In genomic region chr1:167795810-167796740, GRCh38 we compare ENCODE assay signal across 10 cellular contexts.
DNase-seq lines count a peak whose midpoint lies in the region; ATAC-seq, FAIRE-seq and TF ChIP-seq lines count a peak whose summit lies in the region.
"Had no signal": no experiment of that assay in that cellular context is flagged by ENCODE, and none has a peak within 500 bp of the region (broad histone marks: within the 10 kb centered on the region; RNA-seq: fewer than 3 reads in every experiment).

No MANE protein-coding gene starts in this region.

- H3K4me2 ChIP-seq in GM23248 (ENCODE audit: unreplicated experiment) (peak overlapping the region; percentile 61), astrocyte (ENCODE audit: low read length) (no peak overlapping the region), skeletal muscle satellite cell (ENCODE audit: low read length) (peak overlapping the region; percentile 49)

- FAIRE-seq in astrocyte (lab: Jason Lieb, UNC) (no peak), D721Med (lab: Jason Lieb, UNC) (no peak)

- H3K36me3 Mint-ChIP-seq in astrocyte (ENCODE audit: low read depth, unreplicated experiment): peaks cover 16% of the 10 kb centered on the region
- H3K36me3 Mint-ChIP-seq: IgD-negative memory B cell had no signal

- H3K79me2 ChIP-seq in GM23248 (ENCODE audit: insufficient read depth) (no peaks in the 10 kb centered on the region), astrocyte (ENCODE audit: insufficient read depth, low read length) (no peaks in the 10 kb centered on the region)

- no peaks in the 10 kb centered on the region for H3K9me3 Mint-ChIP-seq in astrocyte (ENCODE audit: unreplicated experiment)
- H3K9me3 Mint-ChIP-seq: IgD-negative memory B cell; stimulated activated naive CD8-positive, alpha-beta T cell treated with anti-CD3 and anti-CD28 coated beads, Interleukin-15, Interleukin-2, amounts not matched to agents 100 ng/mL and 50 ng/mL, for 24 hours had no signal

- H3K9me3 ChIP-seq in GM23248 (ENCODE audit: low read depth) (no peaks in the 10 kb centered on the region), astrocyte (ENCODE audit: insufficient read depth, low read depth, low read length) (no peaks in the 10 kb centered on the region), skeletal muscle satellite cell (replicated peaks; ENCODE audit: low read length) (no peaks in the 10 kb centered on the region)

- 0 out of 2 replicates have a peak, but pooled peaks cover 2% of the 10 kb centered on the region for H3K36me3 ChIP-seq in GM23248 (ENCODE audit: low read depth)
- no peaks in the 10 kb centered on the region for H3K36me3 ChIP-seq in astrocyte (ENCODE audit: insufficient read depth, low read length)
- H3K36me3 ChIP-seq in skeletal muscle satellite cell (ENCODE audit: insufficient read depth, low read length): peaks cover 1% of the 10 kb centered on the region

- no peak overlapping the region for H3K4me3 Mint-ChIP-seq in astrocyte (ENCODE audit: unreplicated experiment)
- H3K4me3 Mint-ChIP-seq: IgD-negative memory B cell; stimulated activated naive CD8-positive, alpha-beta T cell treated with anti-CD3 and anti-CD28 coated beads, Interleukin-15, Interleukin-2, amounts not matched to agents 100 ng/mL and 50 ng/mL, for 24 hours had no signal

- TF ChIP-seq CTCF in astrocyte (IDR thresholded peaks at IDR 0.05; ENCODE audit: insufficient read depth, low read depth, low read length) (no peak), D721Med (IDR thresholded peaks at IDR 0.05; ENCODE audit: insufficient read depth, missing control alignments) (no peak)

- peak; percentile 37 for DNase-seq in GM23248
- DNase-seq in astrocyte (ENCODE audit: low read depth): peak; percentile 18
- DNase-seq in left cardiac atrium: peak; percentile 30
- no peak for DNase-seq in activated CD4-positive, CD25-positive, alpha-beta regulatory T cell treated with anti-CD3 and anti-CD28 coated beads, Interleukin-2, amount 50 U/mL, for 72 hours
- no peak for DNase-seq in NCI-H1105 (lab: John Stamatoyannopoulos, UW)
- no peak for DNase-seq in activated T-cell treated with anti-CD3 and anti-CD28 coated beads, Interleukin-2, amount 50 U/mL, for 1 hour
- no peak for DNase-seq in D721Med (ENCODE audit: insufficient read length, low spot score)

- H3K27ac ChIP-seq in GM23248: peak overlapping the region; percentile 93
- H3K27ac ChIP-seq in astrocyte (ENCODE audit: low read depth, low read length): peak overlapping the region; percentile 27

- H3K27me3 ChIP-seq in GM23248 (replicated peaks; ENCODE audit: insufficient read depth): no peaks in the 10 kb centered on the region
- no peaks in the 10 kb centered on the region for H3K27me3 ChIP-seq in astrocyte (ENCODE audit: insufficient read depth, low read length)
- no peaks in the 10 kb centered on the region for H3K27me3 ChIP-seq in skeletal muscle satellite cell (ENCODE audit: control insufficient read depth, insufficient read depth, low read length)

- H3K4me1 ChIP-seq in GM23248 (ENCODE audit: insufficient read depth) (peaks cover 68% of the 10 kb centered on the region), astrocyte (ENCODE audit: insufficient read depth, low read length) (peaks cover 25% of the 10 kb centered on the region), skeletal muscle satellite cell (ENCODE audit: control insufficient read depth, insufficient read depth, low read length) (peaks cover 37% of the 10 kb centered on the region)

- peak overlapping the region; percentile 5 for H3K27ac Mint-ChIP-seq in astrocyte (ENCODE audit: unreplicated experiment)
- H3K27ac Mint-ChIP-seq: IgD-negative memory B cell; stimulated activated naive CD8-positive, alpha-beta T cell treated with anti-CD3 and anti-CD28 coated beads, Interleukin-15, Interleukin-2, amounts not matched to agents 100 ng/mL and 50 ng/mL, for 24 hours had no signal

- in situ Hi-C loops in GM23248 (cut with MboI): no loop called here

- peaks cover 66% of the 10 kb centered on the region for H3F3A ChIP-seq in GM23248 (ENCODE audit: insufficient read depth)

- peak; percentile 5 to 27 for ATAC-seq in left cardiac atrium

- intact Hi-C loops in left cardiac atrium (cut with DNase I): loop anchor here in 1 of 2 donors (10.0 kb wide), 1 partner anchor 191 kb away; no protein-coding TSS in a partner anchor

- no peaks in the 10 kb centered on the region for H3K9me2 ChIP-seq in GM23248 (ENCODE audit: insufficient read depth)

- H3K4me1 Mint-ChIP-seq in astrocyte (ENCODE audit: low read depth, unreplicated experiment): peaks cover 29% of the 10 kb centered on the region

- peak overlapping the region; percentile 69 for H3K9ac ChIP-seq in GM23248
- no peak overlapping the region for H3K9ac ChIP-seq in astrocyte (ENCODE audit: low read length)
- H3K9ac ChIP-seq in skeletal muscle satellite cell (ENCODE audit: low read depth, low read length): peak overlapping the region; percentile 41

- WGBS in GM23248 (ENCODE audit: low coverage in 1 of 2, low lambda C conversion rate in 2 of 2, missing lambda C conversion rate in 2 of 2), 2 experiments: 21 to 24% methylated on average over 10 of the region's 10 CpGs

- peak overlapping the region; percentile 7; the same call in 1 of the 2 replicates for H3K4me3 ChIP-seq in GM23248
- no peak overlapping the region for H3K4me3 ChIP-seq in astrocyte (ENCODE audit: insufficient read depth, low read depth, low read length)
- no peak overlapping the region for H3K4me3 ChIP-seq in skeletal muscle satellite cell (ENCODE audit: low read length)

- H2AFZ ChIP-seq in GM23248 (peak overlapping the region; percentile 12; the same call in 1 of the 2 replicates), astrocyte (ENCODE audit: low read depth, low read length) (no peak overlapping the region)

- H4K20me1 ChIP-seq in GM23248 (ENCODE audit: insufficient read depth): no peaks in the 10 kb centered on the region
- H4K20me1 ChIP-seq in astrocyte (ENCODE audit: insufficient read depth, low read length): peaks cover 3% of the 10 kb centered on the region

- no peaks in the 10 kb centered on the region for H3K27me3 Mint-ChIP-seq in astrocyte (ENCODE audit: low read depth, unreplicated experiment)
- H3K27me3 Mint-ChIP-seq: IgD-negative memory B cell; stimulated activated naive CD8-positive, alpha-beta T cell treated with anti-CD3 and anti-CD28 coated beads, Interleukin-15, Interleukin-2, amounts not matched to agents 100 ng/mL and 50 ng/mL, for 24 hours had no signal

Comparison
In these comparisons a context has a peak if more than half of its experiments do, and no peak if none do; other contexts are left out.
1. DNase-seq: peak in GM23248 (single experiment), astrocyte (single experiment) and left cardiac atrium (single experiment); none in activated CD4-positive, CD25-positive, alpha-beta regulatory T cell treated with anti-CD3 and anti-CD28 coated beads, Interleukin-2, amount 50 U/mL, for 72 hours (single experiment), NCI-H1105 (single experiment), activated T-cell treated with anti-CD3 and anti-CD28 coated beads, Interleukin-2, amount 50 U/mL, for 1 hour (single experiment) and D721Med (single experiment).